Comparison of ENCODE assay signal across 8 cellular contexts in the genomic region with DNA sequence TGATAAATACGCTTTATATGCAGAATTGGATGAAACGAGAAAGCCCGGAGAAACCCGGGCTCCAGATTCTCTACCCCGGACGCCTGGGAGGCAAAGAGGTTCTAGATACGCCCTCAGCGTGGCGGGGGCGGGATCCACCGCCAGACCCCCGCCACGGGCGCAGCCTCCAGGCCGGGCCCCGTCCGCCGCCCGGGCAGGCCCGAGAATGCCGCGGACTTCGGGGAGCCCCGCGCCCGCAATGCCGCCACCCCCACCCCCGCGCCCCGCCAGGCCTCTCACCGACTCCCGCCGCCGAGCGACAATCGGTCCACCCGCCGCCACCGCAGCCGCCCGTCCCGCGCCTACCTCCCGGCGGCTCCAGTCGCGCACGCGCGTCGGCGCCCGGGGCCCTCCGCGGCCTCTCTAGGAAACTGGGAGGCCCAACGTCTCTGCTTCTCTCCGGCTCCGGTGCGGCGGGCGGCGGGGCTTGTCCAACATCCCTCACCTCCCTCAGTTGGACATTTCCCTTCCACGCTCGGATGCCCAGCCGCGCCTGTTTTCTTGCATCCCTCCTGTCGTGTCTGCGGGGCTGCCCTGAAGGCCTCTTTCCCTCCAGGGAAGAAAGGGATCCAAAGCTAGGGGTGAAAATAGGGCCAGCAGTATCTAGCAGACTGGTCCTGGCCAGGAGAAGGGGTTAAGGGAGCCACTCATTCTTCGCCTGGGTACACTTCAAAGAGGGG. TPM values are rescaled to one million over a fixed set of nuclear protein-coding genes. Genes with fewer than 3 reads are reported as not detected.
A peak's percentile ranks its signal among the peaks of the same experiment; 100 is the strongest.
DNase-seq lines count a peak whose midpoint lies in the region; ATAC-seq and TF ChIP-seq lines count a peak whose summit lies in the region.

A gene (minus strand): TSS at position 359 of the 719 bp plus-strand sequence. CDS start 22,121 bp downstream, outside the sequence.

- peak within 1 kb of the TSS; percentile 53 for H3K4me3 ChIP-seq in HEK293 (ENCODE audit: low read depth, low read length)
- peak within 1 kb of the TSS; percentile 58 to 96 (median 76) for H3K4me3 ChIP-seq in heart left ventricle
- peak within 1 kb of the TSS; percentile 74 to 88 (median 81) for H3K4me3 ChIP-seq in transverse colon

- intact Hi-C loops in heart left ventricle (cut with DNase I) (loop anchor here in 5 of 10 donors (2.0 to 10.0 kb wide), 4 partner anchors 33 to 155 kb away; a partner anchor contains a TSS), posterior cingulate gyrus (cut with DNase I) (loop anchor here (2.0 to 10.0 kb wide), 2 partner anchors 33 to 153 kb away; no protein-coding TSS in a partner anchor), transverse colon (cut with DNase I; ENCODE audit: low total_unique reads) (loop anchor here (5.0 kb wide), 1 partner anchor 35 kb away; no protein-coding TSS in a partner anchor)

- no peaks in the 10 kb centered on the region for H3K27me3 ChIP-seq in heart left ventricle
- no peaks in the 10 kb centered on the region for H3K27me3 ChIP-seq in transverse colon

- TF ChIP-seq CTCF in HEK293 (tag by site-specific recombination; IDR thresholded peaks at IDR 0.05) (no peak), heart left ventricle (IDR thresholded peaks at IDR 0.05) (no peak), transverse colon (IDR thresholded peaks at IDR 0.05) (no peak)

- H3K9me3 ChIP-seq in HEK293 (ENCODE audit: control insufficient read depth, insufficient read depth, low read depth, low read length) (no peaks in the 10 kb centered on the region), heart left ventricle (no peaks in the 10 kb centered on the region), transverse colon (no peaks in the 10 kb centered on the region)

- DNase-seq in GM04503 (ENCODE audit: low read depth) = peak; percentile 18
- DNase-seq in NAMALWA (ENCODE audit: low spot score) = peak; percentile 74
- peak; percentile 60 for DNase-seq in T follicular helper cell (ENCODE audit: low read depth)
- DNase-seq in activated naive CD8-positive, alpha-beta T cell treated with anti-CD3 and anti-CD28 coated beads, Interleukin-2, amount 50 U/mL, for 16 hours (ENCODE audit: low read depth, low spot score) = peak; percentile 37
- peak; percentile 79 to 91 (median 85) for DNase-seq in heart left ventricle
- DNase-seq in posterior cingulate gyrus = peak; percentile 71 to 98 (median 82)
- peak; percentile 82 for DNase-seq in transverse colon

- peak within 1 kb of the TSS; percentile 11; the same call in 1 of the 2 replicates for H3K27ac ChIP-seq in HEK293 (ENCODE audit: extremely low read depth, low read depth, low read length)
- peak within 1 kb of the TSS; percentile 37 to 87 (median 66) for H3K27ac ChIP-seq in heart left ventricle
- peak within 1 kb of the TSS; percentile 81 to 87 (median 84) for H3K27ac ChIP-seq in transverse colon

- H3K4me1 ChIP-seq in HEK293 (ENCODE audit: control insufficient read depth, insufficient read depth, low read length) (no peaks in the 10 kb centered on the region), heart left ventricle (peaks cover 0 to 23% (median 18%) of the 10 kb centered on the region in 12 donors), transverse colon (peaks cover 5 to 29% (median 12%) of the 10 kb centered on the region in 4 donors)

- POLR2A ChIA-PET in HEK293 (lab: Yijun Ruan, JAX) = interaction anchor here (0.6 to 1.7 kb wide), 2 partner anchors 33 to 99 kb away, joined by 3 to 8 read pairs; no protein-coding TSS in a partner anchor

- CTCF ChIA-PET in HEK293 (lab: Yijun Ruan, JAX) = no interaction called here

- WGBS in heart left ventricle, 4 donors = 0 to 4% (median 1%) methylated on average over 9 to 69 of the region's 69 CpGs
- 2 to 3% methylated on average over 6 to 46 of the region's 69 CpGs for WGBS in transverse colon (ENCODE audit: low coverage in 1 of 2), 2 donors

- TF ChIP-seq POLR2A in heart left ventricle (IDR thresholded peaks at IDR 0.05) (peak in 1 of 2 donors; percentile 39), transverse colon (IDR thresholded peaks at IDR 0.05) (no peak)

- H3K36me3 ChIP-seq in HEK293 (ENCODE audit: control insufficient read depth in 2 of 2, insufficient read depth in 1 of 2, low read length in 2 of 2) (no peaks in the 10 kb centered on the region), heart left ventricle (no peaks in the 10 kb centered on the region), transverse colon (no peaks in the 10 kb centered on the region)

- ATAC-seq in heart left ventricle = peak; percentile 69 to 99 (median 98)

- no peak for TF ChIP-seq EP300 in transverse colon (IDR thresholded peaks at IDR 0.05; ENCODE audit: low read depth)

- in situ Hi-C loops in transverse colon (cut with MboI; ENCODE audit: low pct_ligation_motif_present in 1 of 4, low pct_unique_long_range_greater_than_20kb in 1 of 4, low sequenced_read_pairs in 3 of 4) = no loop called here

TF ChIP-seq in HEK293, 187 proteins besides CTCF, POLR2A, EP300 and RAD21 (continues in another document):
- no peak for TF ChIP-seq ZNF211 (tag by site-specific recombination; IDR thresholded peaks at IDR 0.05; ENCODE audit: low read depth)
- TF ChIP-seq, protein P1, sequence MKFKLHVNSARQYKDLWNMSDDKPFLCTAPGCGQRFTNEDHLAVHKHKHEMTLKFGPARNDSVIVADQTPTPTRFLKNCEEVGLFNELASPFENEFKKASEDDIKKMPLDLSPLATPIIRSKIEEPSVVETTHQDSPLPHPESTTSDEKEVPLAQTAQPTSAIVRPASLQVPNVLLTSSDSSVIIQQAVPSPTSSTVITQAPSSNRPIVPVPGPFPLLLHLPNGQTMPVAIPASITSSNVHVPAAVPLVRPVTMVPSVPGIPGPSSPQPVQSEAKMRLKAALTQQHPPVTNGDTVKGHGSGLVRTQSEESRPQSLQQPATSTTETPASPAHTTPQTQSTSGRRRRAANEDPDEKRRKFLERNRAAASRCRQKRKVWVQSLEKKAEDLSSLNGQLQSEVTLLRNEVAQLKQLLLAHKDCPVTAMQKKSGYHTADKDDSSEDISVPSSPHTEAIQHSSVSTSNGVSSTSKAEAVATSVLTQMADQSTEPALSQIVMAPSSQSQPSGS (tag by site-specific recombination; IDR thresholded peaks at IDR 0.05; ENCODE audit: low read depth) = no peak
- TF ChIP-seq, protein P2, sequence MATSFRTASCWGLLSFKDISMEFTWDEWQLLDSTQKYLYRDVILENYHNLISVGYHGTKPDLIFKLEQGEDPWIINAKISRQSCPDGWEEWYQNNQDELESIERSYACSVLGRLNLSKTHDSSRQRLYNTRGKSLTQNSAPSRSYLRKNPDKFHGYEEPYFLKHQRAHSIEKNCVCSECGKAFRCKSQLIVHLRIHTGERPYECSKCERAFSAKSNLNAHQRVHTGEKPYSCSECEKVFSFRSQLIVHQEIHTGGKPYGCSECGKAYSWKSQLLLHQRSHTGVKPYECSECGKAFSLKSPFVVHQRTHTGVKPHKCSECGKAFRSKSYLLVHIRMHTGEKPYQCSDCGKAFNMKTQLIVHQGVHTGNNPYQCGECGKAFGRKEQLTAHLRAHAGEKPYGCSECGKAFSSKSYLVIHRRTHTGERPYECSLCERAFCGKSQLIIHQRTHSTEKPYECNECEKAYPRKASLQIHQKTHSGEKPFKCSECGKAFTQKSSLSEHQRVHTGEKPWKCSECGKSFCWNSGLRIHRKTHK (tag by site-specific recombination; IDR thresholded peaks at IDR 0.05) = no peak
- TF ChIP-seq ZBTB8A (tag by site-specific recombination; IDR thresholded peaks at IDR 0.05) = peak; percentile 55; the same call in 1 of the 2 replicates
- 0 out of 2 replicates have a peak, but pooled peaks have one; percentile 23 for TF ChIP-seq ZNF341 (tag by site-specific recombination; IDR thresholded peaks at IDR 0.05; ENCODE audit: low read depth)
- TF ChIP-seq, protein P3, sequence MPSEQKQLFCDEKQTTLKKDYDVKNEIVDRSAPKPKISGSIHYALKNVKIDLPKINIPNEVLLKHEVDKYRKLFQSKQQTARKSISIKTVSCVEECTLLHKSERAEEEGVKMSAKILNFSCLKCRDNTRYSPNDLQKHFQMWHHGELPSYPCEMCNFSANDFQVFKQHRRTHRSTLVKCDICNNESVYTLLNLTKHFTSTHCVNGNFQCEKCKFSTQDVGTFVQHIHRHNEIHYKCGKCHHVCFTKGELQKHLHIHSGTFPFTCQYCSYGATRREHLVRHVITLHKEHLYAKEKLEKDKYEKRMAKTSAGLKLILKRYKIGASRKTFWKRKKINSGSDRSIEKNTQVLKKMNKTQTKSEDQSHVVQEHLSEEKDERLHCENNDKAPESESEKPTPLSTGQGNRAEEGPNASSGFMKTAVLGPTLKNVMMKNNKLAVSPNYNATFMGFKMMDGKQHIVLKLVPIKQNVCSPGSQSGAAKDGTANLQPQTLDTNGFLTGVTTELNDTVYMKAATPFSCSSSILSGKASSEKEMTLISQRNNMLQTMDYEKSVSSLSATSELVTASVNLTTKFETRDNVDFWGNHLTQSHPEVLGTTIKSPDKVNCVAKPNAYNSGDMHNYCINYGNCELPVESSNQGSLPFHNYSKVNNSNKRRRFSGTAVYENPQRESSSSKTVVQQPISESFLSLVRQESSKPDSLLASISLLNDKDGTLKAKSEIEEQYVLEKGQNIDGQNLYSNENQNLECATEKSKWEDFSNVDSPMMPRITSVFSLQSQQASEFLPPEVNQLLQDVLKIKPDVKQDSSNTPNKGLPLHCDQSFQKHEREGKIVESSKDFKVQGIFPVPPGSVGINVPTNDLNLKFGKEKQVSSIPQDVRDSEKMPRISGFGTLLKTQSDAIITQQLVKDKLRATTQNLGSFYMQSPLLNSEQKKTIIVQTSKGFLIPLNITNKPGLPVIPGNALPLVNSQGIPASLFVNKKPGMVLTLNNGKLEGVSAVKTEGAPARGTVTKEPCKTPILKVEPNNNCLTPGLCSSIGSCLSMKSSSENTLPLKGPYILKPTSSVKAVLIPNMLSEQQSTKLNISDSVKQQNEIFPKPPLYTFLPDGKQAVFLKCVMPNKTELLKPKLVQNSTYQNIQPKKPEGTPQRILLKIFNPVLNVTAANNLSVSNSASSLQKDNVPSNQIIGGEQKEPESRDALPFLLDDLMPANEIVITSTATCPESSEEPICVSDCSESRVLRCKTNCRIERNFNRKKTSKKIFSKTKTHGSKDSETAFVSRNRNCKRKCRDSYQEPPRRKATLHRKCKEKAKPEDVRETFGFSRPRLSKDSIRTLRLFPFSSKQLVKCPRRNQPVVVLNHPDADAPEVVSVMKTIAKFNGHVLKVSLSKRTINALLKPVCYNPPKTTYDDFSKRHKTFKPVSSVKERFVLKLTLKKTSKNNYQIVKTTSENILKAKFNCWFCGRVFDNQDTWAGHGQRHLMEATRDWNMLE (tag by site-specific recombination; conservative IDR thresholded peaks at IDR 0.05; ENCODE audit: low read depth) = 0 out of 2 replicates have a peak, but pooled peaks have one; percentile 30

RNA-seq across cellular contexts. Expression of the gene that starts here (rescaled TPM):
- total RNA-seq in heart left ventricle (10 to 100 TPM in 7 of 9 donors, 1 to 10 TPM in 2; 5.7 to 19.9 (median 12.3) TPM), transverse colon (10 to 100 TPM in 1 of 4 donors, 1 to 10 TPM in 3; 6.8 to 12.7 (median 8.6) TPM)
- 1 to 10 TPM; 4.9 to 5.4 TPM for polyA plus RNA-seq in heart left ventricle

Comparison
In these comparisons a context has a peak if more than half of its experiments do, and no peak if none do; other contexts are left out.
1. Peak in every context shown above with its lines: DNase-seq, ATAC-seq, H3K4me3 ChIP-seq and H3K27ac ChIP-seq.
2. DNase-seq: peak in every context shown above with its lines; median percentile 85 in heart left ventricle; 82 in posterior cingulate gyrus; 82 in transverse colon; 74 in NAMALWA; 60 in T follicular helper cell; 37 in activated naive CD8-positive, alpha-beta T cell treated with anti-CD3 and anti-CD28 coated beads, Interleukin-2, amount 50 U/mL, for 16 hours; 18 in GM04503.
3. H3K27ac ChIP-seq: peak in every context shown above with its lines; median percentile 84 in transverse colon; 66 in heart left ventricle; 11 in HEK293.